Comparison of ENCODE assay signal across 1 cellular context in genomic region chr6:152598858-152599537, GRCh38.
TF ChIP-seq lines count a peak whose summit lies in the region.

No MANE protein-coding gene starts in this region.

TF ChIP-seq in endothelial cell of umbilical vein, 7 proteins besides CTCF, POLR2A, EP300 and RAD21:
- no peak for TF ChIP-seq JUN (IDR thresholded peaks at IDR 0.05; ENCODE audit: borderline replicate concordance, insufficient read depth, insufficient read length, low read depth)
- TF ChIP-seq MYC (IDR thresholded peaks at IDR 0.05; ENCODE audit: low read depth, low read length), result no peak
- no peak for TF ChIP-seq POLR2AphosphoS5 (IDR thresholded peaks at IDR 0.05; ENCODE audit: insufficient read depth, low read depth, low read length)
- TF ChIP-seq GATA2 (IDR thresholded peaks at IDR 0.05; ENCODE audit: insufficient read depth, insufficient read length, low read depth, low read length), result no peak
- no peak for TF ChIP-seq EZH2 (IDR thresholded peaks at IDR 0.05; ENCODE audit: borderline replicate concordance, low read depth, low read length, severe bottlenecking)
- TF ChIP-seq, protein P1, sequence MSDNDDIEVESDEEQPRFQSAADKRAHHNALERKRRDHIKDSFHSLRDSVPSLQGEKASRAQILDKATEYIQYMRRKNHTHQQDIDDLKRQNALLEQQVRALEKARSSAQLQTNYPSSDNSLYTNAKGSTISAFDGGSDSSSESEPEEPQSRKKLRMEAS (IDR thresholded peaks at IDR 0.05; ENCODE audit: insufficient read depth, insufficient read length), result no peak
- TF ChIP-seq FOS (IDR thresholded peaks at IDR 0.05; ENCODE audit: borderline replicate concordance, insufficient read depth, low read length), result no peak
